Comparison of ENCODE assay signal across 22 cellular contexts in the genomic region with DNA sequence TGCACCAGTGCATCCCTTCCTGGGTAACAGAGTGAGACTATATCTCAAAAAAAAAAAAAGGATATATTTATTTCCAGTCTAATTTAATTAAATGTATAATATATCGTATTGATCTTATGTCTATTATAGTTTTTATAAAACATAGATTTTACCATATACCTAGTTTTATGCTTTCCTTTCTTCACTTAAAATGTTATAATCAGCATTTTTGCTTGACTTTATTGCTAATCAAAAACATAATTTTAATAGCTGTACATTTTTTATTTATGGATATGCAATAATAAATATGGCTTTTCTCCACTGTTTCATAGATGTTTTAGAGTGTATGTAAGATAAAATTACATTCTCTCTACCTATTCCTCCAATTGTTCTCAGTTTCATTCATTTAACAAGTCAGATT.
"Had no signal": no experiment of that assay in that cellular context is flagged by ENCODE, and none has a peak within 500 bp of the region (broad histone marks: within the 10 kb centered on the region; RNA-seq: fewer than 3 reads in every experiment).

No MANE protein-coding gene starts in this region.

- ATAC-seq: foreskin keratinocyte, gastroesophageal sphincter, heart left ventricle, left cardiac atrium, left lung, left ventricle myocardium superior, lower lobe of right lung, mucosa of descending colon had no signal

- FAIRE-seq: colon, endothelial cell of umbilical vein, frontal cortex had no signal

- H3K4me1 ChIP-seq: esophagus muscularis mucosa, foreskin keratinocyte, gastroesophageal sphincter, heart left ventricle, left lung, lower lobe of right lung had no signal

- H3K27me3 ChIP-seq: dorsolateral prefrontal cortex, esophagus muscularis mucosa, foreskin keratinocyte, gastroesophageal sphincter, heart left ventricle, hepatocyte, left lung had no signal

- DNase-seq: dermis blood vessel endothelial cell; dorsolateral prefrontal cortex; effector CD4-positive, alpha-beta T cell; effector memory CD4-positive, alpha-beta T cell; foreskin keratinocyte; heart left ventricle; hypothalamus; immature natural killer cell; islet precursor cell; left cardiac atrium; left lung; left ventricle myocardium superior; lower lobe of right lung; mesenchymal stem cell; mucosa of descending colon had no signal

- H3K36me3 ChIP-seq: esophagus muscularis mucosa, gastroesophageal sphincter, heart left ventricle, left lung, lower lobe of right lung had no signal

- H3K27ac ChIP-seq: coronary artery, dorsolateral prefrontal cortex, esophagus muscularis mucosa, foreskin keratinocyte, gastroesophageal sphincter, heart left ventricle, hepatocyte, left lung, lower lobe of right lung had no signal

- H3K79me2 ChIP-seq: hepatocyte had no signal

- H3K9me3 ChIP-seq: esophagus muscularis mucosa, gastroesophageal sphincter, heart left ventricle, left lung, lower lobe of right lung, mucosa of descending colon had no signal

- H3K4me2 ChIP-seq: hepatocyte had no signal

- H2AFZ ChIP-seq: hepatocyte had no signal

- H3K4me3 ChIP-seq: coronary artery, dorsolateral prefrontal cortex, esophagus muscularis mucosa, gastroesophageal sphincter, heart left ventricle, hepatocyte, left lung, lower lobe of right lung, mucosa of descending colon had no signal
